In genomic region chr15:65812467-65812866, GRCh38 we compare ENCODE assay signal across 15 cellular contexts.
"Had no signal": no experiment of that assay in that cellular context is flagged by ENCODE, and none has a peak within 500 bp of the region (broad histone marks: within the 10 kb centered on the region; RNA-seq: fewer than 3 reads in every experiment).

No MANE protein-coding gene starts in this region.

- H3K27ac Mint-ChIP-seq: activated naive CD4-positive, alpha-beta T cell treated with anti-CD3 and anti-CD28 coated beads, Interleukin-2, amount 50 U/mL, for 72 hours; T-helper 17 cell had no signal

- DNase-seq: activated CD4-positive, alpha-beta T cell treated with anti-CD3 and anti-CD28 coated beads, Interleukin-2, amount 50 U/mL, for 4 hours; activated effector memory CD4-positive, alpha-beta T cell treated with anti-CD3 and anti-CD28 coated beads, Interleukin-2, amount 50 U/mL, for 16 hours; amygdala; body of pancreas; dorsolateral prefrontal cortex; erythroblast; foreskin melanocyte; glutamatergic neuron; hypothalamus; SK-N-SH; stomach; T-helper 17 cell; trophoblast cell; WERI-Rb-1 had no signal

- H3K27me3 Mint-ChIP-seq: T-helper 17 cell had no signal

- H3K4me3 Mint-ChIP-seq: T-helper 17 cell had no signal

- ATAC-seq: activated naive CD4-positive, alpha-beta T cell treated with anti-CD3 and anti-CD28 coated beads, Interleukin-2, amount 50 U/mL, for 72 hours; body of pancreas; T-helper 17 cell had no signal

- H3K4me1 Mint-ChIP-seq: T-helper 17 cell had no signal
